ENCODE assay signal across 1 cellular context in the genomic region with DNA sequence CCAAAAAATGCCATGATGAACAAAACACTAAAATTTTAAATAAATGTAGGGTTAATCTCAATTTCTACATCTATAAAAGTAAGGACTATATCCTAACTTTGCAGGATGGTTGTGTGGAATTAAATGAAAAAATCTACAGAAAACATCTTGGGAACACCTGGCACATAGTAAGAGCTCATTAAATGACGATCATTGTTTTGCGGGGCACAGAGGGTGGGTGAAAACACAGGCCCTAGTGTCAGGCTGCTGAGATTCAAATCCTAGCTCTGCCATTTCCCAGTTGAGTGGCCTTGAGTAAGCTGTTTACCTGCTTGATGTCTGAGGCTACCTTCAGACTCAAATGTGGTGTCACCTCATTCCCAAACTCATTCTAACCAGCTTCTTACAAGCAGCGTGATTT.
TF ChIP-seq lines count a peak whose summit lies in the region.

No MANE protein-coding gene starts in this region.

TF ChIP-seq in SK-N-SH, 30 proteins besides CTCF, POLR2A, EP300 and RAD21 (continued from another document):
- TF ChIP-seq REST (IDR thresholded peaks at IDR 0.05; ENCODE audit: low read depth, low read length) = no peak
- no peak for TF ChIP-seq ELF1 (IDR thresholded peaks at IDR 0.05)
- TF ChIP-seq JUND (IDR thresholded peaks at IDR 0.05) = no peak
- TF ChIP-seq GATA2 (CRISPR knock-in tag; IDR thresholded peaks at IDR 0.05) = no peak
- no peak for TF ChIP-seq MXI1 (IDR thresholded peaks at IDR 0.05; ENCODE audit: low read depth, low read length)
- TF ChIP-seq POLR2AphosphoS5 (IDR thresholded peaks at IDR 0.05; ENCODE audit: low read depth, low read length) = no peak
- no peak for TF ChIP-seq YY1 (IDR thresholded peaks at IDR 0.05; ENCODE audit: low read depth)
